In the genomic region with DNA sequence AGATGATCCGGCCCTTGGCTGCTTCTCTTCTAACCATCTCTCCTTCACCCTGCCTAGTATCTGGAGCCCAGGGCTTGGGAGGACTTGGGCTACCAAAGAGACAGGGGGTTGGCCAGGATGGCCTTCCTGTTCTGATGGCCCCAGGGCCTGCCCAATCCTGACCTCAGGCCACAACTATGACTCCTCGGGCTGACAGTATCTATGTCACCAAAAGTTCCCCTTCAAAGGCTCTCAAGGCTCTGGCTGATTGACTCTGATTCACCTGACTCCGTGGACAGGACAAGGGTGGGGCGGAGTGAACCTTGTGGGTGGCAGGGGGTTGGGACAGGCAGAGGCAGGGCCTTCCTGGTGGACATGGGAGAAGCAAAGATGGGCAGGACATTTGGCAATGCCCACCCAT, we compare ENCODE assay signal across 8 cellular contexts. TPM values are rescaled to one million over a fixed set of nuclear protein-coding genes. Genes with fewer than 3 reads are reported as not detected.
DNase-seq lines count a peak whose midpoint lies in the region; ATAC-seq and TF ChIP-seq lines count a peak whose summit lies in the region.

No MANE protein-coding gene starts in this region.

- peaks cover 81% of the 10 kb centered on the region for H3K79me2 ChIP-seq in PC-9 (ENCODE audit: low read depth)
- H3K79me2 ChIP-seq in mesendoderm (ENCODE audit: control insufficient read depth, insufficient read depth, low read length): peaks cover 4% of the 10 kb centered on the region

- H3K9ac ChIP-seq in mesendoderm (ENCODE audit: low read length): no peak overlapping the region

- intact Hi-C loops in heart right ventricle (cut with DNase I): loop anchor here in 2 of 10 donors (10.0 kb wide), 2 partner anchors 107 to 117 kb away; a partner anchor contains a TSS
- intact Hi-C loops in left ventricle myocardium superior (cut with micrococcal nuclease): no loop called here
- intact Hi-C loops in PC-9 (cut with micrococcal nuclease; ENCODE audit: unreplicated experiment): loop anchor here (1.0 to 2.0 kb wide), 2 partner anchors 10 to 17 kb away; no protein-coding TSS in a partner anchor
- intact Hi-C loops in uterus (cut with DNase I; ENCODE audit: low total_unique reads): no loop called here

- H2BK5ac ChIP-seq in mesendoderm (ENCODE audit: low read length): no peak overlapping the region

- H3K27ac ChIP-seq in heart right ventricle: peak overlapping the region in 9 of 10 donors; percentile 80 to 100 (median 97)
- H3K27ac ChIP-seq in PC-9: peak overlapping the region; percentile 40
- peak overlapping the region in 3 of 4 donors; percentile 96 to 100 (median 99) for H3K27ac ChIP-seq in gastroesophageal sphincter
- peak overlapping the region; percentile 19 to 100 for H3K27ac ChIP-seq in uterus
- H3K27ac ChIP-seq in mesendoderm (ENCODE audit: low read depth, low read length): no peak overlapping the region

- peaks cover 0 to 39% (median 5%) of the 10 kb centered on the region in 9 donors for H3K36me3 ChIP-seq in heart right ventricle
- H3K36me3 ChIP-seq in PC-9 (ENCODE audit: low read depth): no peaks in the 10 kb centered on the region
- H3K36me3 ChIP-seq in gastroesophageal sphincter: peaks cover 0 to 7% of the 10 kb centered on the region in 2 donors
- no peaks in the 10 kb centered on the region for H3K36me3 ChIP-seq in uterus
- H3K36me3 ChIP-seq in mesendoderm (ENCODE audit: control insufficient read depth, insufficient read depth, low read length): no peaks in the 10 kb centered on the region

- no peaks in the 10 kb centered on the region for H3K27me3 ChIP-seq in heart right ventricle
- no peaks in the 10 kb centered on the region for H3K27me3 ChIP-seq in PC-9 (ENCODE audit: insufficient read depth, low read depth)
- H3K27me3 ChIP-seq in gastroesophageal sphincter: no peaks in the 10 kb centered on the region
- no peaks in the 10 kb centered on the region for H3K27me3 ChIP-seq in uterus
- H3K27me3 ChIP-seq in mesendoderm (ENCODE audit: insufficient read depth, low read length, poor library complexity): no peaks in the 10 kb centered on the region

- H4K5ac ChIP-seq in mesendoderm (ENCODE audit: low read length): no peak overlapping the region

- no peak overlapping the region for H2AK5ac ChIP-seq in mesendoderm (ENCODE audit: low read length)

- ATAC-seq in heart right ventricle: no peak
- no peak for ATAC-seq in left ventricle myocardium superior
- ATAC-seq in gastroesophageal sphincter: no peak
- no peak for ATAC-seq in GM21367 (IDR thresholded peaks at IDR 0.05; ENCODE audit: unreplicated experiment)

- TF ChIP-seq CTCF in heart right ventricle (IDR thresholded peaks at IDR 0.05) (no peak), PC-9 (conservative IDR thresholded peaks at IDR 0.05) (no peak), gastroesophageal sphincter (IDR thresholded peaks at IDR 0.05) (no peak), uterus (IDR thresholded peaks at IDR 0.05) (no peak)

- H3F3A ChIP-seq in PC-9 (ENCODE audit: insufficient read depth, low read depth): peaks cover 12% of the 10 kb centered on the region; the same call in 1 of the 2 replicates

- H2BK15ac ChIP-seq in mesendoderm (replicated peaks; ENCODE audit: low read depth): no peak overlapping the region

- H3K79me1 ChIP-seq in mesendoderm (ENCODE audit: low read length): peaks cover 31% of the 10 kb centered on the region

- no peaks in the 10 kb centered on the region for H3K9me2 ChIP-seq in PC-9 (ENCODE audit: insufficient read depth)

- CTCF ChIA-PET in PC-9 (lab: Charles Lee): interaction anchor here (0.6 kb wide), 1 partner anchor 62 kb away, joined by 3 read pairs; no protein-coding TSS in a partner anchor

- H3K4me1 ChIP-seq in heart right ventricle: peaks cover 66 to 100% (median 99%) of the 10 kb centered on the region in 9 donors
- peaks cover 42% of the 10 kb centered on the region for H3K4me1 ChIP-seq in PC-9 (replicated peaks; ENCODE audit: insufficient read depth)
- H3K4me1 ChIP-seq in gastroesophageal sphincter: peaks cover 12 to 100% (median 80%) of the 10 kb centered on the region in 3 donors
- peaks cover 15 to 51% of the 10 kb centered on the region in 2 donors for H3K4me1 ChIP-seq in uterus
- H3K4me1 ChIP-seq in mesendoderm (ENCODE audit: control insufficient read depth, low read depth, low read length): peaks cover 26% of the 10 kb centered on the region

- TF ChIP-seq EP300 in gastroesophageal sphincter (IDR thresholded peaks at IDR 0.05): no peak

- H3K4me3 ChIP-seq in heart right ventricle (no peak overlapping the region), PC-9 (no peak overlapping the region), gastroesophageal sphincter (no peak overlapping the region), uterus (no peak overlapping the region), mesendoderm (ENCODE audit: low read length) (no peak overlapping the region)

- no peak overlapping the region for H3K56ac ChIP-seq in mesendoderm (ENCODE audit: low read length)

- no peak overlapping the region for H3K4ac ChIP-seq in mesendoderm (ENCODE audit: low read depth, low read length)

- no peak overlapping the region for H4K8ac ChIP-seq in mesendoderm (ENCODE audit: low read depth, low read length)

- H3K9me3 ChIP-seq in heart right ventricle (no peaks in the 10 kb centered on the region), PC-9 (ENCODE audit: insufficient read depth, low read depth) (no peaks in the 10 kb centered on the region), gastroesophageal sphincter (no peaks in the 10 kb centered on the region), uterus (no peaks in the 10 kb centered on the region)

- POLR2A ChIA-PET in PC-9 (lab: Charles Lee; ENCODE audit: unreplicated experiment): no interaction called here

- H3K23ac ChIP-seq in mesendoderm (ENCODE audit: low read length): no peak overlapping the region

- no peak overlapping the region for H2AFZ ChIP-seq in PC-9

- H3K4me2 ChIP-seq in PC-9 (peak overlapping the region; percentile 53), mesendoderm (ENCODE audit: low read length) (no peak overlapping the region)

- WGBS in heart right ventricle, 2 donors: 49 to 60% methylated on average over 4 of the region's 4 CpGs
- WGBS in gastroesophageal sphincter (ENCODE audit: low coverage in 1 of 2), 2 donors: 50 to 83% methylated on average over 1 to 2 of the region's 4 CpGs
- no CpG with 5 or more reads among the region's 4 CpGs for WGBS in mesendoderm (ENCODE audit: extremely low coverage, insufficient coverage, low lambda C conversion rate)

- TF ChIP-seq POLR2A in gastroesophageal sphincter (IDR thresholded peaks at IDR 0.05) (no peak), uterus (IDR thresholded peaks at IDR 0.05) (no peak)

- H2BK120ac ChIP-seq in mesendoderm (ENCODE audit: low read depth, low read length): no peak overlapping the region

- BruUV-seq in PC-9 (replicated peaks; lab: Mats Ljungman, UMichigan): no TSS peak

- H3K18ac ChIP-seq in mesendoderm (ENCODE audit: low read length): no peak overlapping the region

- peaks cover 94% of the 10 kb centered on the region for H4K20me1 ChIP-seq in PC-9 (ENCODE audit: insufficient read depth)

- DNase-seq in heart right ventricle (no peak), left ventricle myocardium superior (no peak), PC-9 (peak in 1 of 2 experiments; percentile 47), uterus (no peak), nucleus accumbens (lab: John Stamatoyannopoulos, UW) (no peak), mesendoderm (no peak)

RNA-seq across cellular contexts. Expression of a gene that starts 12.7 kb away (rescaled TPM):
- total RNA-seq in heart right ventricle (100 to 1,000 TPM in 4 of 10 donors, 10 to 100 TPM in 6; 81.1 to 127 (median 96.5) TPM), left ventricle myocardium superior (116 TPM), PC-9 (2021) (25.5 and 33.5 TPM in 2 replicates), gastroesophageal sphincter (10 to 100 TPM; 49.0 to 94.3 (median 67.1) TPM), uterus (100 to 1,000 TPM in 1 of 4 donors, 10 to 100 TPM in 2, 1 to 10 TPM in 1; 8.4 to 101 (median 35.1) TPM)
- polyA plus RNA-seq in heart right ventricle: 10 to 100 TPM; 31.6 to 37.7 TPM
- polyA plus RNA-seq in mesendoderm (2013, experiment 1 of 2): 11.7 TPM
- polyA plus RNA-seq in mesendoderm (2013, experiment 2 of 2): 11.4 TPM
